Comparison of ENCODE assay signal across 8 cellular contexts in genomic region chr20:8043687-8044278, GRCh38. TPM values are rescaled to one million over a fixed set of nuclear protein-coding genes. Genes with fewer than 3 reads are reported as not detected.
DNase-seq lines count a peak whose midpoint lies in the region; FAIRE-seq and TF ChIP-seq lines count a peak whose summit lies in the region.

No MANE protein-coding gene starts in this region.

- TF ChIP-seq CTCF in LNCaP clone FGC (IDR thresholded peaks at IDR 0.05; ENCODE audit: control insufficient read depth, extremely low read depth, insufficient read depth) (peak; percentile 63), dorsolateral prefrontal cortex (IDR thresholded peaks at IDR 0.05 in 54 of 56, conservative IDR thresholded peaks at IDR 0.05 in 2 of 56; ENCODE audit: low read depth in 1 of 56, partially characterized antibody in 56 of 56) (peak; percentile 63 to 96 (median 80))

- H3K27ac ChIP-seq in dorsolateral prefrontal cortex = no peak overlapping the region

- peaks cover 0 to 2% (median 0%) of the 10 kb centered on the region in 45 donors for H3K27me3 ChIP-seq in dorsolateral prefrontal cortex

- DNase-seq in A172 (ENCODE audit: low spot score) = peak; percentile 58
- DNase-seq in GF-D8 (lab: John Stamatoyannopoulos, UW) = peak; percentile 7
- DNase-seq in HCEC 1CT = peak; percentile 60
- peak; percentile 61 for DNase-seq in LNCaP clone FGC (ENCODE audit: low read depth)
- peak; percentile 31 for DNase-seq in RCC 7860 (ENCODE audit: low spot score)
- peak in 1 of 10 donors; percentile 27 for DNase-seq in dorsolateral prefrontal cortex
- peak; percentile 72 for DNase-seq in medulla oblongata (ENCODE audit: extremely low spot score)
- no peak for DNase-seq in effector CD8-positive, alpha-beta T cell (lab: John Stamatoyannopoulos, UW)

- H3K4me3 ChIP-seq in LNCaP clone FGC (ENCODE audit: low read depth, low read length) (no peak overlapping the region), dorsolateral prefrontal cortex (peak overlapping the region in 19 of 59 donors; percentile 0 to 38 (median 20))

- intact Hi-C loops in dorsolateral prefrontal cortex (cut with DNase I) = loop anchor here (2.0 to 5.0 kb wide), 2 partner anchors 674 to 679 kb away; no protein-coding TSS in a partner anchor

- peak; percentile 59 for FAIRE-seq in RCC 7860 (lab: Jason Lieb, UNC)

RNA-seq across cellular contexts. Expression of gene TMX4, which starts 24.2 kb away (rescaled TPM):
- 20.3 and 26.7 TPM in 2 replicates for total RNA-seq in A172 (2014; rRNA removed; shearing (Covaris generic))
- 100 to 1,000 TPM in 73 of 120 experiments, 10 to 100 TPM in 47; 44.7 to 172 (median 104) TPM for total RNA-seq in dorsolateral prefrontal cortex
